Comparison of ENCODE assay signal across 16 cellular contexts in genomic region chr9:137758067-137758466, GRCh38.
DNase-seq lines count a peak whose midpoint lies in the region; ATAC-seq, FAIRE-seq and TF ChIP-seq lines count a peak whose summit lies in the region.
"Had no signal": no experiment of that assay in that cellular context is flagged by ENCODE, and none has a peak within 500 bp of the region (broad histone marks: within the 10 kb centered on the region; RNA-seq: fewer than 3 reads in every experiment).

No MANE protein-coding gene starts in this region.

- H4K20me1 ChIP-seq in HCT116 (ENCODE audit: insufficient read depth) (no peaks in the 10 kb centered on the region), HepG2 (ENCODE audit: insufficient read depth, low read length) (no peaks in the 10 kb centered on the region)

- peaks cover 36 to 87% (median 50%) of the 10 kb centered on the region in 3 donors for H3K36me3 Mint-ChIP-seq in CD8-positive, alpha-beta memory T cell
- H3K36me3 Mint-ChIP-seq in activated naive CD8-positive, alpha-beta T cell treated with anti-CD3 and anti-CD28 coated beads for 36 hours: peaks cover 68% of the 10 kb centered on the region
- H3K36me3 Mint-ChIP-seq in natural killer cell treated with Interleukin-12 subunit alpha and Interleukin-12 subunit beta and Interleukin-15 and Interleukin-18, amount 100 ng/mL, for 72 hours: peaks cover 27% of the 10 kb centered on the region

- POLR2A ChIA-PET in CD8-positive, alpha-beta memory T cell (lab: Charles Lee): no interaction called here
- POLR2A ChIA-PET in HCT116 (lab: Charles Lee): no interaction called here
- POLR2A ChIA-PET in HepG2 (lab: Yijun Ruan, JAX): no interaction called here

- TF ChIP-seq RAD21 in HCT116 (IDR thresholded peaks at IDR 0.05; ENCODE audit: low read depth) (no peak), HepG2 (CRISPR knock-in tag; IDR thresholded peaks at IDR 0.05) (no peak)

- no peaks in the 10 kb centered on the region for H3K27me3 ChIP-seq in CD8-positive, alpha-beta memory T cell (ENCODE audit: insufficient read depth, low read length, poor library complexity, severe bottlenecking)
- no peaks in the 10 kb centered on the region for H3K27me3 ChIP-seq in HCT116 (ENCODE audit: insufficient read depth, low read length)
- H3K27me3 ChIP-seq in HepG2 (ENCODE audit: control insufficient read depth in 1 of 2, insufficient read depth in 2 of 2, low read length in 2 of 2): no peaks in the 10 kb centered on the region
- H3K27me3 ChIP-seq: cardiac muscle cell, heart left ventricle, right lobe of liver had no signal

- H3K36me3 ChIP-seq in CD8-positive, alpha-beta memory T cell (ENCODE audit: insufficient read depth, low read length): peaks cover 30% of the 10 kb centered on the region
- peaks cover 13 to 23% of the 10 kb centered on the region in 2 experiments; a peak in 3 of 4 replicates for H3K36me3 ChIP-seq in HCT116 (ENCODE audit: control insufficient read depth in 1 of 2, insufficient read depth in 2 of 2, low read length in 2 of 2)
- peaks cover 17 to 59% of the 10 kb centered on the region in 2 experiments for H3K36me3 ChIP-seq in HepG2 (replicated peaks in 1 of 2; ENCODE audit: control insufficient read depth in 1 of 2, insufficient read depth in 2 of 2, low read length in 2 of 2)

- intact Hi-C loops in HCT116 (cut with micrococcal nuclease): no loop called here
- intact Hi-C loops in HepG2 (cut with micrococcal nuclease; ENCODE audit: unreplicated experiment): no loop called here

- ATAC-seq in HCT116 (peak; percentile 51), HepG2 (no peak)
- ATAC-seq in natural killer cell treated with Interleukin-12 subunit alpha and Interleukin-12 subunit beta and Interleukin-15 and Interleukin-18, amount 100 ng/mL, for 72 hours: no peak
- ATAC-seq: left cardiac atrium, right lobe of liver had no signal

- H3K27me3 Mint-ChIP-seq in CD8-positive, alpha-beta memory T cell: peaks cover 0 to 2% of the 10 kb centered on the region in 2 donors
- no peaks in the 10 kb centered on the region for H3K27me3 Mint-ChIP-seq in activated naive CD8-positive, alpha-beta T cell treated with anti-CD3 and anti-CD28 coated beads for 36 hours
- no peaks in the 10 kb centered on the region for H3K27me3 Mint-ChIP-seq in natural killer cell treated with Interleukin-12 subunit alpha and Interleukin-12 subunit beta and Interleukin-15 and Interleukin-18, amount 100 ng/mL, for 72 hours

- CTCF ChIA-PET in CD8-positive, alpha-beta memory T cell (lab: Charles Lee): interaction anchor here (0.6 to 1.0 kb wide), 2 partner anchors 9 to 12 kb away, joined by 3 read pairs; no protein-coding TSS in a partner anchor
- CTCF ChIA-PET in HCT116 (lab: Charles Lee): no interaction called here
- CTCF ChIA-PET in HepG2 (lab: Yijun Ruan, JAX; ENCODE audit: low intra/inter-chr PET ratio, low total read pairs): no interaction called here

- H3K79me2 ChIP-seq in HCT116 (ENCODE audit: insufficient read depth, low read length) (peaks cover 10% of the 10 kb centered on the region), HepG2 (ENCODE audit: insufficient read depth, low read length) (no peaks in the 10 kb centered on the region)

- no peaks in the 10 kb centered on the region for H3K9me3 ChIP-seq in CD8-positive, alpha-beta memory T cell (ENCODE audit: low read length)
- H3K9me3 ChIP-seq in HCT116 (ENCODE audit: control insufficient read depth in 1 of 2, insufficient read depth in 1 of 2, low read depth in 1 of 2, low read length in 2 of 2) (no peaks in the 10 kb centered on the region; a peak in 1 of 4 replicates), HepG2 (ENCODE audit: low read length) (no peaks in the 10 kb centered on the region)
- H3K9me3 ChIP-seq: right lobe of liver had no signal

- in situ Hi-C loops in HepG2 (cut with HindIII; ENCODE audit: extremely low pct_ligation_motif_present, low pct_unique_long_range_greater_than_20kb): no loop called here

- H3K27ac Mint-ChIP-seq in CD8-positive, alpha-beta memory T cell: peak overlapping the region; percentile 38 to 90 (median 84)
- H3K27ac Mint-ChIP-seq in activated naive CD8-positive, alpha-beta T cell treated with anti-CD3 and anti-CD28 coated beads for 36 hours: peak overlapping the region; percentile 61
- peak overlapping the region; percentile 65 to 86 for H3K27ac Mint-ChIP-seq in natural killer cell treated with Interleukin-12 subunit alpha and Interleukin-12 subunit beta and Interleukin-15 and Interleukin-18, amount 100 ng/mL, for 72 hours

- H2AFZ ChIP-seq in HCT116 (ENCODE audit: low read depth, low read length, poor library complexity, severe bottlenecking) (no peak overlapping the region), HepG2 (ENCODE audit: low read length) (no peak overlapping the region)

- TF ChIP-seq CTCF in HCT116 (IDR thresholded peaks at IDR 0.05 in 2 of 3, conservative IDR thresholded peaks at IDR 0.05 in 1 of 3; ENCODE audit: borderline replicate concordance in 1 of 3, insufficient read depth in 1 of 3, low read depth in 2 of 3, low read length in 2 of 3) (no peak), HepG2 (CRISPR knock-in tag; IDR thresholded peaks at IDR 0.05) (no peak)

- TF ChIP-seq POLR2A in HCT116 (IDR thresholded peaks at IDR 0.05; ENCODE audit: borderline replicate concordance, extremely low read depth, insufficient read depth, insufficient read length) (no peak), HepG2 (IDR thresholded peaks at IDR 0.05; ENCODE audit: insufficient read depth in 1 of 2, low read depth in 2 of 2, low read length in 2 of 2) (no peak)

- no peak for TF ChIP-seq EP300 in HepG2 (IDR thresholded peaks at IDR 0.05; ENCODE audit: low read depth in 2 of 2, low read length in 2 of 2)
- TF ChIP-seq EP300 in HepG2 (CRISPR knock-in tag; IDR thresholded peaks at IDR 0.05; ENCODE audit: borderline replicate concordance): no peak

- H3K9me2 ChIP-seq in HCT116 (ENCODE audit: insufficient read depth): no peaks in the 10 kb centered on the region

- no peak for DNase-seq in CD8-positive, alpha-beta memory T cell
- DNase-seq in HCT116 (ENCODE audit: low read depth, low spot score) (no peak), caudate nucleus (lab: John Stamatoyannopoulos, UW) (no peak), HepG2 (ENCODE audit: low spot score) (no peak), epidermal melanocyte (ENCODE audit: insufficient read length, low spot score) (no peak)
- DNase-seq in activated naive CD8-positive, alpha-beta T cell treated with anti-CD3 and anti-CD28 coated beads for 36 hours: no peak
- no peak for DNase-seq in natural killer cell treated with Interleukin-12 subunit alpha and Interleukin-12 subunit beta and Interleukin-15 and Interleukin-18, amount 100 ng/mL, for 72 hours (ENCODE audit: low spot score)
- DNase-seq: heart left ventricle, left cardiac atrium, NCI-H187, NCI-H526 treated with DMSO at 0.1 percent for 48 hours, right lobe of liver, RPMI8226 had no signal

- H3K27ac ChIP-seq in CD8-positive, alpha-beta memory T cell (ENCODE audit: low read depth, low read length): no peak overlapping the region
- H3K27ac ChIP-seq in HCT116 (ENCODE audit: low read depth, low read length) (no peak overlapping the region; the same call in 1 of the 2 replicates), caudate nucleus (ENCODE audit: low read depth, low read length) (no peak overlapping the region), HepG2 (ENCODE audit: extremely low read length, insufficient read depth, low read length) (no peak overlapping the region)
- H3K27ac ChIP-seq: cardiac muscle cell, right lobe of liver had no signal

- H3K4me3 ChIP-seq in CD8-positive, alpha-beta memory T cell (ENCODE audit: low read length): no peak overlapping the region
- 0 out of 4 replicates have a peak overlapping the region, but pooled peaks of 1 of the 2 experiments have one; percentile 9 for H3K4me3 ChIP-seq in HCT116 (replicated peaks in 1 of 2; ENCODE audit: low read depth in 1 of 2, low read length in 2 of 2)
- H3K4me3 ChIP-seq in HepG2 (replicated peaks in 1 of 3; ENCODE audit: insufficient read depth in 1 of 3, low read depth in 2 of 3, low read length in 3 of 3): no peak overlapping the region
- H3K4me3 ChIP-seq: cardiac muscle cell, heart left ventricle, right lobe of liver had no signal

- H3K4me1 ChIP-seq in CD8-positive, alpha-beta memory T cell (ENCODE audit: insufficient read depth, low read length): peaks cover 5% of the 10 kb centered on the region
- peaks cover 9 to 18% of the 10 kb centered on the region in 2 experiments; a peak in 3 of 4 replicates for H3K4me1 ChIP-seq in HCT116 (ENCODE audit: control insufficient read depth in 1 of 2, insufficient read depth in 2 of 2, low read length in 2 of 2)
- no peaks in the 10 kb centered on the region for H3K4me1 ChIP-seq in HepG2 (ENCODE audit: insufficient read depth, low read length)

- peaks cover 30 to 56% (median 50%) of the 10 kb centered on the region in 3 donors for H3K4me1 Mint-ChIP-seq in CD8-positive, alpha-beta memory T cell
- peaks cover 17% of the 10 kb centered on the region for H3K4me1 Mint-ChIP-seq in activated naive CD8-positive, alpha-beta T cell treated with anti-CD3 and anti-CD28 coated beads for 36 hours
- H3K4me1 Mint-ChIP-seq in natural killer cell treated with Interleukin-12 subunit alpha and Interleukin-12 subunit beta and Interleukin-15 and Interleukin-18, amount 100 ng/mL, for 72 hours (ENCODE audit: low read depth in 2 of 2): peaks cover 34 to 42% of the 10 kb centered on the region in 2 donors

- no peak for FAIRE-seq in HepG2 (lab: Jason Lieb, UNC)
- FAIRE-seq: endometrium, G401.6 had no signal

- WGBS in HepG2 (ENCODE audit: low lambda C conversion rate): 96% methylated on average over 10 of the region's 16 CpGs

- no peak overlapping the region for H3K9ac ChIP-seq in HCT116 (ENCODE audit: low read length)
- no peak overlapping the region for H3K9ac ChIP-seq in HepG2 (ENCODE audit: insufficient read depth, low read depth, low read length)

- RAD21 ChIA-PET in HCT116 (lab: Charles Lee; ENCODE audit: low non-redundant PET in 1 of 2, low total read pairs in 2 of 2, uncharacterized antibody in 2 of 2, unreplicated experiment in 2 of 2): no interaction called here

- H3K4me2 ChIP-seq in HCT116 (ENCODE audit: low read length) (peak overlapping the region; percentile 57), HepG2 (ENCODE audit: low read depth, low read length) (no peak overlapping the region)

- BruUV-seq in HCT116 (replicated peaks; lab: Mats Ljungman, UMichigan): no TSS peak
- BruUV-seq in HepG2 (replicated peaks; lab: Mats Ljungman, UMichigan): no TSS peak

- peaks cover 0 to 8% (median 5%) of the 10 kb centered on the region in 5 donors for H3K9me3 Mint-ChIP-seq in CD8-positive, alpha-beta memory T cell
- peaks cover 7% of the 10 kb centered on the region for H3K9me3 Mint-ChIP-seq in activated naive CD8-positive, alpha-beta T cell treated with anti-CD3 and anti-CD28 coated beads for 36 hours
- H3K9me3 Mint-ChIP-seq in natural killer cell treated with Interleukin-12 subunit alpha and Interleukin-12 subunit beta and Interleukin-15 and Interleukin-18, amount 100 ng/mL, for 72 hours: peaks cover 7% of the 10 kb centered on the region

- peak overlapping the region in 5 of 7 donors; percentile 46 to 69 (median 52) for H3K4me3 Mint-ChIP-seq in CD8-positive, alpha-beta memory T cell
- no peak overlapping the region for H3K4me3 Mint-ChIP-seq in activated naive CD8-positive, alpha-beta T cell treated with anti-CD3 and anti-CD28 coated beads for 36 hours
- peak overlapping the region; percentile 54 for H3K4me3 Mint-ChIP-seq in natural killer cell treated with Interleukin-12 subunit alpha and Interleukin-12 subunit beta and Interleukin-15 and Interleukin-18, amount 100 ng/mL, for 72 hours
